8 cellular contexts compared by ENCODE assay signal in genomic region chrX:74492720-74493201, GRCh38.
DNase-seq lines count a peak whose midpoint lies in the region; ATAC-seq and TF ChIP-seq lines count a peak whose summit lies in the region.

No MANE protein-coding gene starts in this region.

- H3K4me1 ChIP-seq in suprapubic skin: no peaks in the 10 kb centered on the region

- no peaks in the 10 kb centered on the region for H3K36me3 ChIP-seq in suprapubic skin

- 63% methylated on average over 3 of the region's 3 CpGs for WGBS in suprapubic skin

- no peak overlapping the region for H3K4me3 ChIP-seq in fibroblast of villous mesenchyme (ENCODE audit: low read depth, low read length)
- H3K4me3 ChIP-seq in suprapubic skin: no peak overlapping the region

- H3K27ac ChIP-seq in 22Rv1 (no peak overlapping the region), suprapubic skin (no peak overlapping the region)

- TF ChIP-seq POLR2A in suprapubic skin (IDR thresholded peaks at IDR 0.05): no peak

- TF ChIP-seq CTCF in 22Rv1 (IDR thresholded peaks at IDR 0.05) (0 out of 2 replicates have a peak, but pooled peaks have one; percentile 7), fibroblast of villous mesenchyme (IDR thresholded peaks at IDR 0.05; ENCODE audit: insufficient read depth, low read depth, low read length) (peak; percentile 30), suprapubic skin (IDR thresholded peaks at IDR 0.05) (no peak)

- ATAC-seq in GM21786 (IDR thresholded peaks at IDR 0.05; ENCODE audit: unreplicated experiment): peak; percentile 65

- TF ChIP-seq EP300 in suprapubic skin (IDR thresholded peaks at IDR 0.05): no peak

- no peaks in the 10 kb centered on the region for H3K9me3 ChIP-seq in suprapubic skin

- DNase-seq in SK-N-DZ (ENCODE audit: low spot score) (peak; percentile 70), fibroblast of villous mesenchyme (ENCODE audit: low read depth) (no peak), suprapubic skin (ENCODE audit: low spot score in 2 of 2) (no peak), HCEC 1CT (no peak), pons (ENCODE audit: low spot score) (no peak), NOMO-1 (lab: John Stamatoyannopoulos, UW; ENCODE audit: unreplicated experiment in 2 of 2) (no peak)

- H3K27me3 ChIP-seq in suprapubic skin: no peaks in the 10 kb centered on the region

Comparison
In these comparisons a context has a peak if more than half of its experiments do, and no peak if none do; other contexts are left out.
1. CTCF ChIP-seq: peak in 22Rv1 (single experiment) and fibroblast of villous mesenchyme (single experiment); none in suprapubic skin (0 of 2).